Comparison of ENCODE assay signal across 12 cellular contexts in genomic region chr14:105945891-105946290, GRCh38.
DNase-seq lines count a peak whose midpoint lies in the region; ATAC-seq, FAIRE-seq and TF ChIP-seq lines count a peak whose summit lies in the region.
"Had no signal": no experiment of that assay in that cellular context is flagged by ENCODE, and none has a peak within 500 bp of the region (broad histone marks: within the 10 kb centered on the region; RNA-seq: fewer than 3 reads in every experiment).

No MANE protein-coding gene starts in this region.

- peaks cover 49% of the 10 kb centered on the region for H3K4me1 ChIP-seq in OCI-LY3 (ENCODE audit: low read length)
- H3K4me1 ChIP-seq in foreskin keratinocyte: no peaks in the 10 kb centered on the region

- no peaks in the 10 kb centered on the region for H3K36me3 ChIP-seq in OCI-LY3 (replicated peaks; ENCODE audit: low read depth, low read length)

- TF ChIP-seq CTCF in OCI-LY3 (IDR thresholded peaks at IDR 0.05; ENCODE audit: low read depth, low read length): peak; percentile 48
- no peak for TF ChIP-seq CTCF in foreskin keratinocyte (conservative IDR thresholded peaks at IDR 0.05)

- H3K79me2 ChIP-seq in OCI-LY3 (ENCODE audit: low read length): no peaks in the 10 kb centered on the region

- DNase-seq in DMS 273 (lab: John Stamatoyannopoulos, UW; ENCODE audit: unreplicated experiment) (peak; percentile 59), DMS 273 treated with DMSO at 0.1 percent for 48 hours (lab: John Stamatoyannopoulos, UW) (no peak), GM12891 (ENCODE audit: insufficient read length, low spot score) (no peak), left colon (no peak), foreskin keratinocyte (no peak), cortex of kidney (lab: John Stamatoyannopoulos, UW) (no peak)
- DNase-seq: 8988T, cerebellar nuclear complex, NCI-H226 had no signal

- intact Hi-C loops in left colon (cut with DNase I, micrococcal nuclease): no loop called here

- FAIRE-seq in GM12891 (lab: Jason Lieb, UNC): peak; percentile 85
- FAIRE-seq: G401.6 had no signal

- ATAC-seq in left colon (peak; percentile 38), foreskin keratinocyte (no peak), GM18517 (IDR thresholded peaks at IDR 0.05; ENCODE audit: unreplicated experiment) (no peak)

- no peak overlapping the region for H3K9ac ChIP-seq in OCI-LY3 (ENCODE audit: low read length)

- no peaks in the 10 kb centered on the region for H3K9me3 ChIP-seq in OCI-LY3 (ENCODE audit: insufficient read depth, low read length)

- no peaks in the 10 kb centered on the region for H4K20me1 ChIP-seq in OCI-LY3 (ENCODE audit: insufficient read depth, low read length)

- H2AFZ ChIP-seq in OCI-LY3 (ENCODE audit: low read depth, low read length): no peak overlapping the region

- H3K4me2 ChIP-seq in OCI-LY3 (ENCODE audit: low read length): peak overlapping the region; percentile 52

- H3K4me3 ChIP-seq in OCI-LY3 (ENCODE audit: low read length): no peak overlapping the region

- H3K27me3 ChIP-seq in OCI-LY3 (ENCODE audit: low read depth, low read length) (no peaks in the 10 kb centered on the region), foreskin keratinocyte (no peaks in the 10 kb centered on the region)

- TF ChIP-seq POLR2A in GM12891 (IDR thresholded peaks at IDR 0.05; ENCODE audit: low read depth, low read length): no peak

- no peak overlapping the region for H3K27ac ChIP-seq in OCI-LY3 (ENCODE audit: low read length)
- no peak overlapping the region for H3K27ac ChIP-seq in foreskin keratinocyte

TF ChIP-seq in GM12891, 5 proteins besides CTCF, POLR2A, EP300 and RAD21:
- TF ChIP-seq POU2F2 (IDR thresholded peaks at IDR 0.05; ENCODE audit: low read depth, low read length): no peak
- no peak for TF ChIP-seq SPI1 (IDR thresholded peaks at IDR 0.05; ENCODE audit: low read depth, low read length)
- no peak for TF ChIP-seq POLR2AphosphoS5 (IDR thresholded peaks at IDR 0.05; ENCODE audit: low read depth, low read length)
- no peak for TF ChIP-seq PAX5 (IDR thresholded peaks at IDR 0.05; ENCODE audit: insufficient read depth, low read length, severe bottlenecking)
- TF ChIP-seq TAF1 (IDR thresholded peaks at IDR 0.05; ENCODE audit: low read depth, low read length): no peak
